ENCODE assay signal across 29 cellular contexts in genomic region chr9:133893191-133893994, GRCh38.
DNase-seq lines count a peak whose midpoint lies in the region; ATAC-seq, FAIRE-seq and TF ChIP-seq lines count a peak whose summit lies in the region.
"Had no signal": no experiment of that assay in that cellular context is flagged by ENCODE, and none has a peak within 500 bp of the region (broad histone marks: within the 10 kb centered on the region; RNA-seq: fewer than 3 reads in every experiment).

No MANE protein-coding gene starts in this region.

- no peak overlapping the region for H3K4me3 Mint-ChIP-seq in CD14-positive monocyte
- H3K4me3 Mint-ChIP-seq: activated CD4-positive, alpha-beta memory T cell treated with anti-CD3 and anti-CD28 coated beads for 36 hours; activated naive CD4-positive, alpha-beta T cell treated with anti-CD3 and anti-CD28 coated beads for 36 hours; activated T-helper 1 cell treated with anti-CD3 and anti-CD28 coated beads, Interleukin-12 subunit alpha, Interleukin-12 subunit beta, Interleukin-2, Interleukin-4 antibody, amounts not matched to agents 30 ng/mL and 10 ng/mL and 1 ng/mL, durations not matched to agents 14 hours and 24 hours and 36 hours; CD4-positive, alpha-beta T cell; memory B cell; T-helper 1 cell treated with Interleukin-12 subunit alpha and Interleukin-12 subunit beta and Interleukin-4 antibody, amounts not matched to agents 30 μg/mL and 1 μg/mL, for 36 hours had no signal

- TF ChIP-seq CTCF in CD14-positive monocyte (IDR thresholded peaks at IDR 0.05) (no peak), GM12878 (IDR thresholded peaks at IDR 0.05 in 2 of 3, conservative IDR thresholded peaks at IDR 0.05 in 1 of 3; ENCODE audit: control insufficient read depth in 2 of 3, extremely low read depth in 1 of 3, insufficient read depth in 1 of 3, low read depth in 3 of 3, low read length in 3 of 3) (no peak)

- no peak for ATAC-seq in GM12878
- ATAC-seq: gastrocnemius medialis, Right ventricle myocardium inferior, SK-N-SH treated with all-trans-retinoic acid at 6 μM for 48 hours, upper lobe of right lung had no signal

- no peaks in the 10 kb centered on the region for H4K20me1 ChIP-seq in GM12878 (ENCODE audit: control insufficient read depth, insufficient read depth)

- RAD21 ChIA-PET in GM12878 (lab: Charles Lee; ENCODE audit: unreplicated experiment): no interaction called here

- H3K14ac ChIP-seq in trophoblast cell (ENCODE audit: low read length): peak overlapping the region; percentile 21

- TF ChIP-seq POLR2A in GM12878 (IDR thresholded peaks at IDR 0.05; ENCODE audit: low read depth, low read length): no peak

- no TSS peak for BruUV-seq in GM12878 (replicated peaks; lab: Mats Ljungman, UMichigan)

- SMC1A ChIA-PET in GM12878 (lab: Charles Lee; ENCODE audit: uncharacterized antibody, unreplicated experiment): no interaction called here

- no peak overlapping the region for H3K27ac ChIP-seq in GM12878 (ENCODE audit: control insufficient read depth, insufficient read depth)
- H3K27ac ChIP-seq in trophoblast cell (ENCODE audit: low read depth, low read length): no peak overlapping the region
- H3K27ac ChIP-seq: adrenal gland, gastrocnemius medialis, upper lobe of right lung had no signal

- H4K91ac ChIP-seq in trophoblast cell (ENCODE audit: low read depth, low read length): peak overlapping the region; percentile 4

- H3K4me1 ChIP-seq in GM12878 (ENCODE audit: control insufficient read depth, insufficient read depth, low read length) (no peaks in the 10 kb centered on the region), trophoblast cell (ENCODE audit: control insufficient read depth in 1 of 2, insufficient read depth in 2 of 2, low read length in 2 of 2) (peaks cover 36 to 43% of the 10 kb centered on the region in 2 experiments)
- H3K4me1 ChIP-seq: gastrocnemius medialis, upper lobe of right lung had no signal

- H2BK120ac ChIP-seq in trophoblast cell (ENCODE audit: insufficient read depth, low read length, poor library complexity): peak overlapping the region; percentile 2

- no peak for FAIRE-seq in GM12878 (lab: Jason Lieb, UNC)
- no peak for FAIRE-seq in RCC 7860 (lab: Jason Lieb, UNC)
- FAIRE-seq: A549, H54 had no signal

- H3K9me3 ChIP-seq in GM12878 (replicated peaks; ENCODE audit: control insufficient read depth, insufficient read depth, low read length): no peaks in the 10 kb centered on the region
- H3K9me3 ChIP-seq in trophoblast cell (ENCODE audit: insufficient read depth, low read depth, low read length): peaks cover 4% of the 10 kb centered on the region
- H3K9me3 ChIP-seq: A549, adrenal gland, gastrocnemius medialis, upper lobe of right lung had no signal

- intact Hi-C loops in CD14-positive monocyte (cut with micrococcal nuclease): no loop called here
- intact Hi-C loops in GM12878 (cut with micrococcal nuclease; ENCODE audit: unreplicated experiment): no loop called here

- H3K36me3 ChIP-seq in GM12878 (ENCODE audit: control insufficient read depth in 2 of 2, insufficient read depth in 2 of 2, low read length in 1 of 2): peaks cover 0 to 18% of the 10 kb centered on the region in 2 experiments; a peak in 3 of 4 replicates
- H3K36me3 ChIP-seq in trophoblast cell (ENCODE audit: control insufficient read depth in 1 of 2, insufficient read depth in 2 of 2, low read length in 2 of 2): peaks cover 20 to 21% of the 10 kb centered on the region in 2 experiments
- H3K36me3 ChIP-seq: adrenal gland, gastrocnemius medialis, upper lobe of right lung had no signal

- CTCF ChIA-PET in GM12878 (lab: Yijun Ruan, JAX): no interaction called here

- peak overlapping the region; percentile 0 for H2AK5ac ChIP-seq in trophoblast cell (ENCODE audit: low read length)

- no peaks in the 10 kb centered on the region for H3K4me1 Mint-ChIP-seq in CD14-positive monocyte

- H3K79me2 ChIP-seq in GM12878 (ENCODE audit: control insufficient read depth, insufficient read depth, low read length): peaks cover 12% of the 10 kb centered on the region
- H3K79me2 ChIP-seq in trophoblast cell (ENCODE audit: control insufficient read depth, insufficient read depth, low read length, poor library complexity): peaks cover 21% of the 10 kb centered on the region

- H3K4ac ChIP-seq in trophoblast cell (ENCODE audit: low read depth, low read length): peak overlapping the region; percentile 13

- H2AFZ ChIP-seq in GM12878 (ENCODE audit: control insufficient read depth, low read depth, low read length) (no peak overlapping the region), trophoblast cell (ENCODE audit: insufficient read depth, low read length, poor library complexity) (no peak overlapping the region)

- H3K27me3 ChIP-seq in GM12878 (replicated peaks in 1 of 2; ENCODE audit: control insufficient read depth in 2 of 2, insufficient read depth in 2 of 2, low read length in 1 of 2) (no peaks in the 10 kb centered on the region), trophoblast cell (ENCODE audit: insufficient read depth, low read length) (no peaks in the 10 kb centered on the region)
- H3K27me3 ChIP-seq: adrenal gland, upper lobe of right lung had no signal

- H3K4me2 ChIP-seq in GM12878 (ENCODE audit: control insufficient read depth, insufficient read depth) (no peak overlapping the region), trophoblast cell (ENCODE audit: low read length) (no peak overlapping the region)

- 96% methylated on average over 28 of the region's 40 CpGs for WGBS in GM12878 (ENCODE audit: insufficient coverage, insufficient replicate concordance, low lambda C conversion rate, missing lambda C conversion rate)
- no CpG with 5 or more reads among the region's 40 CpGs for WGBS in trophoblast cell (ENCODE audit: extremely low coverage, insufficient coverage, insufficient read length)

- H4K8ac ChIP-seq in trophoblast cell (ENCODE audit: low read depth, low read length): peak overlapping the region; percentile 24

- peaks cover 8 to 23% of the 10 kb centered on the region in 2 donors for H3K36me3 Mint-ChIP-seq in CD14-positive monocyte
- H3K36me3 Mint-ChIP-seq: activated CD4-positive, alpha-beta memory T cell treated with anti-CD3 and anti-CD28 coated beads for 36 hours had no signal

- no peak for TF ChIP-seq RAD21 in GM12878 (IDR thresholded peaks at IDR 0.05; ENCODE audit: insufficient read depth, low read depth, low read length)

- DNase-seq in CD14-positive monocyte (ENCODE audit: low spot score) (no peak), GM12878 (ENCODE audit: low read depth, low spot score) (no peak), left kidney (ENCODE audit: low read depth, low spot score) (peak; percentile 53), trophoblast cell (no peak), RCC 7860 (ENCODE audit: low spot score) (no peak), nucleus accumbens (lab: John Stamatoyannopoulos, UW) (no peak), SIG-M5 treated with dmso at 0.1 percent for 504 hours (lab: John Stamatoyannopoulos, UW; ENCODE audit: unreplicated experiment) (no peak), NCI-H1930 (lab: John Stamatoyannopoulos, UW) (no peak)
- DNase-seq: activated CD4-positive, alpha-beta memory T cell treated with anti-CD3 and anti-CD28 coated beads for 36 hours; activated CD4-positive, alpha-beta T cell treated with anti-CD3 and anti-CD28 coated beads for 1 hour; activated naive CD4-positive, alpha-beta T cell treated with anti-CD3 and anti-CD28 coated beads for 36 hours; adrenal gland; CD4-positive, alpha-beta T cell; cerebellar nuclear complex; gastrocnemius medialis; MM.1S; NCI-H1105 treated with DMSO at 0.1 percent for 48 hours; NCI-H2029 treated with DMSO at 0.1 percent for 48 hours; NCI-H2227 treated with DMSO at 0.1 percent for 48 hours; PC-3; stimulated activated naive CD4-positive, alpha-beta T cell; upper lobe of right lung had no signal

- no peak overlapping the region for H2BK5ac ChIP-seq in trophoblast cell (ENCODE audit: low read depth, low read length, poor library complexity)

- H3K9ac ChIP-seq in GM12878 (ENCODE audit: control insufficient read depth, insufficient read depth, low read length) (no peak overlapping the region), trophoblast cell (ENCODE audit: low read length) (no peak overlapping the region)

- no peak overlapping the region for H3K4me3 ChIP-seq in GM12878
- H3K4me3 ChIP-seq in trophoblast cell (ENCODE audit: low read depth, low read length): no peak overlapping the region
- H3K4me3 ChIP-seq: A549, adrenal gland, gastrocnemius medialis, upper lobe of right lung had no signal

- H3K27ac Mint-ChIP-seq in CD14-positive monocyte: peak overlapping the region in 4 of 7 donors; percentile 2 to 68 (median 26)
- H3K27ac Mint-ChIP-seq: activated CD4-positive, alpha-beta memory T cell treated with anti-CD3 and anti-CD28 coated beads for 36 hours; activated naive CD4-positive, alpha-beta T cell treated with anti-CD3 and anti-CD28 coated beads for 36 hours; CD4-positive, alpha-beta T cell; memory B cell; T-helper 1 cell treated with Interleukin-12 subunit alpha and Interleukin-12 subunit beta and Interleukin-4 antibody, amounts not matched to agents 30 μg/mL and 1 μg/mL, for 36 hours had no signal

- no peak for TF ChIP-seq EP300 in GM12878 (IDR thresholded peaks at IDR 0.05; ENCODE audit: borderline replicate concordance in 1 of 2, control insufficient read depth in 1 of 2, low read depth in 2 of 2, low read length in 2 of 2)

- H3K9me3 Mint-ChIP-seq in CD14-positive monocyte: peaks cover 0 to 2% (median 0%) of the 10 kb centered on the region in 7 donors
- H3K9me3 Mint-ChIP-seq: activated CD4-positive, alpha-beta memory T cell treated with anti-CD3 and anti-CD28 coated beads for 36 hours; activated naive CD4-positive, alpha-beta T cell treated with anti-CD3 and anti-CD28 coated beads for 36 hours; activated T-helper 1 cell treated with anti-CD3 and anti-CD28 coated beads, Interleukin-12 subunit alpha, Interleukin-12 subunit beta, Interleukin-2, Interleukin-4 antibody, amounts not matched to agents 30 ng/mL and 10 ng/mL and 1 ng/mL, durations not matched to agents 14 hours and 24 hours and 36 hours; CD4-positive, alpha-beta T cell; memory B cell; T-helper 1 cell treated with Interleukin-12 subunit alpha and Interleukin-12 subunit beta and Interleukin-4 antibody, amounts not matched to agents 30 μg/mL and 1 μg/mL, for 36 hours had no signal

- H2BK12ac ChIP-seq in trophoblast cell (ENCODE audit: low read length): no peak overlapping the region

- no peak overlapping the region for H4K12ac ChIP-seq in trophoblast cell (ENCODE audit: low read depth, low read length)

- in situ Hi-C loops in GM12878 (cut with MboI): no loop called here

- peaks cover 35% of the 10 kb centered on the region for H3K79me1 ChIP-seq in trophoblast cell (ENCODE audit: low read length)

- no peak overlapping the region for H3K23ac ChIP-seq in trophoblast cell (ENCODE audit: low read length)

- H3K27me3 Mint-ChIP-seq in CD14-positive monocyte (ENCODE audit: low read depth in 3 of 3): peaks cover 0 to 4% (median 0%) of the 10 kb centered on the region in 3 donors
- H3K27me3 Mint-ChIP-seq: activated CD4-positive, alpha-beta memory T cell treated with anti-CD3 and anti-CD28 coated beads for 36 hours; CD4-positive, alpha-beta T cell; memory B cell had no signal

- H3K18ac ChIP-seq in trophoblast cell (ENCODE audit: low read length): peak overlapping the region; percentile 12

- POLR2A ChIA-PET in GM12878 (lab: Charles Lee): no interaction called here

TF ChIP-seq in GM12878, 131 proteins besides CTCF, POLR2A, EP300 and RAD21 (continues in another document):
- no peak for TF ChIP-seq BHLHE40 (IDR thresholded peaks at IDR 0.05; ENCODE audit: borderline replicate concordance in 1 of 2, low read depth in 2 of 2, low read length in 1 of 2)
